Comparison of ENCODE assay signal across 9 cellular contexts in genomic region chr17:16989230-16989952, GRCh38. TPM values are rescaled to one million over a fixed set of nuclear protein-coding genes. Genes with fewer than 3 reads are reported as not detected.
A peak's percentile ranks its signal among the peaks of the same experiment; 100 is the strongest.
DNase-seq lines count a peak whose midpoint lies in the region; ATAC-seq and TF ChIP-seq lines count a peak whose summit lies in the region.
"Had no signal": no experiment of that assay in that cellular context is flagged by ENCODE, and none has a peak within 500 bp of the region (broad histone marks: within the 10 kb centered on the region; RNA-seq: fewer than 3 reads in every experiment).

No MANE protein-coding gene starts in this region.

- H3K79me1 ChIP-seq in trophoblast cell (ENCODE audit: low read length) = no peaks in the 10 kb centered on the region

- H3K18ac ChIP-seq in trophoblast cell (ENCODE audit: low read length) = no peak overlapping the region

- H2AFZ ChIP-seq in trophoblast cell (ENCODE audit: insufficient read depth, low read length, poor library complexity) = no peak overlapping the region

- no peak overlapping the region for H3K9ac ChIP-seq in trophoblast cell (ENCODE audit: low read length)

- peak; percentile 88 for DNase-seq in GM12865 (ENCODE audit: low read depth)
- DNase-seq in HL-60 (ENCODE audit: low read depth in 1 of 2, low spot score in 1 of 2) = peak; percentile 24 to 58
- DNase-seq in effector memory CD4-positive, alpha-beta T cell = no peak
- no peak for DNase-seq in inferior parietal cortex (ENCODE audit: extremely low spot score)
- no peak for DNase-seq in NCI-H524 (lab: John Stamatoyannopoulos, UW)
- DNase-seq in DMS79 treated with DMSO at 0.1 percent for 48 hours (lab: John Stamatoyannopoulos, UW) = no peak
- no peak for DNase-seq in trophoblast cell

- no peak overlapping the region for H4K8ac ChIP-seq in trophoblast cell (ENCODE audit: low read depth, low read length)

- H4K12ac ChIP-seq in trophoblast cell (ENCODE audit: low read depth, low read length) = no peak overlapping the region

- no peak overlapping the region for H2BK12ac ChIP-seq in trophoblast cell (ENCODE audit: low read length)

- H3K79me2 ChIP-seq in trophoblast cell (ENCODE audit: control insufficient read depth, insufficient read depth, low read length, poor library complexity) = peaks cover 1% of the 10 kb centered on the region

- H3K4me3 ChIP-seq in GM12865 (ENCODE audit: low read depth, low read length) = peak overlapping the region; percentile 73
- no peak overlapping the region for H3K4me3 ChIP-seq in HL-60 (replicated peaks; ENCODE audit: insufficient read depth, low read length)
- no peak overlapping the region for H3K4me3 ChIP-seq in effector memory CD4-positive, alpha-beta T cell (ENCODE audit: insufficient read depth, low read depth, low read length, poor library complexity, severe bottlenecking)
- no peak overlapping the region for H3K4me3 ChIP-seq in trophoblast cell (ENCODE audit: low read depth, low read length)

- peak; percentile 29 for ATAC-seq in GM19463 (IDR thresholded peaks at IDR 0.05; ENCODE audit: unreplicated experiment)

- no CpG with 5 or more reads among the region's 12 CpGs for WGBS in trophoblast cell (ENCODE audit: extremely low coverage, insufficient coverage, insufficient read length)

- no peaks in the 10 kb centered on the region for H3K27me3 ChIP-seq in HL-60 (ENCODE audit: insufficient read depth, poor library complexity, severe bottlenecking)
- no peaks in the 10 kb centered on the region for H3K27me3 ChIP-seq in effector memory CD4-positive, alpha-beta T cell (replicated peaks; ENCODE audit: control insufficient read depth, insufficient read depth, low read length, poor library complexity, severe bottlenecking)
- no peaks in the 10 kb centered on the region for H3K27me3 ChIP-seq in trophoblast cell (ENCODE audit: insufficient read depth, low read length)
- H3K27me3 ChIP-seq: neutrophil had no signal

- H3K23ac ChIP-seq in trophoblast cell (ENCODE audit: low read length) = no peak overlapping the region

- no peak overlapping the region for H3K27ac ChIP-seq in HL-60 (replicated peaks)
- H3K27ac ChIP-seq in effector memory CD4-positive, alpha-beta T cell (ENCODE audit: insufficient read depth, low read length, poor library complexity, severe bottlenecking) = peak overlapping the region; percentile 29
- no peak overlapping the region for H3K27ac ChIP-seq in trophoblast cell (ENCODE audit: low read depth, low read length)
- H3K27ac ChIP-seq: neutrophil had no signal

- H3K9me3 ChIP-seq in effector memory CD4-positive, alpha-beta T cell (ENCODE audit: control insufficient read depth, low read length) = no peaks in the 10 kb centered on the region
- H3K9me3 ChIP-seq in trophoblast cell (ENCODE audit: insufficient read depth, low read depth, low read length) = peaks cover 2% of the 10 kb centered on the region
- H3K9me3 ChIP-seq: neutrophil had no signal

- no peak overlapping the region for H3K4me2 ChIP-seq in trophoblast cell (ENCODE audit: low read length)

- no peak overlapping the region for H2BK120ac ChIP-seq in trophoblast cell (ENCODE audit: insufficient read depth, low read length, poor library complexity)

- H3K4ac ChIP-seq in trophoblast cell (ENCODE audit: low read depth, low read length) = no peak overlapping the region

- TF ChIP-seq CTCF in GM12865 (IDR thresholded peaks at IDR 0.05; ENCODE audit: insufficient read depth, low read depth, low read length, missing control alignments) (no peak), HL-60 (IDR thresholded peaks at IDR 0.05; ENCODE audit: insufficient read depth, low read length) (no peak)

- peaks cover 32% of the 10 kb centered on the region for H3K4me1 ChIP-seq in effector memory CD4-positive, alpha-beta T cell (ENCODE audit: control insufficient read depth, insufficient read depth, low read length, poor library complexity, severe bottlenecking)
- H3K4me1 ChIP-seq in trophoblast cell (ENCODE audit: control insufficient read depth in 1 of 2, insufficient read depth in 2 of 2, low read length in 2 of 2) = peaks cover 11 to 30% of the 10 kb centered on the region in 2 experiments

- H3K14ac ChIP-seq in trophoblast cell (ENCODE audit: low read length) = no peak overlapping the region

- H2AK5ac ChIP-seq in trophoblast cell (ENCODE audit: low read length) = no peak overlapping the region

- no peak overlapping the region for H2BK5ac ChIP-seq in trophoblast cell (ENCODE audit: low read depth, low read length, poor library complexity)

- no peak overlapping the region for H4K91ac ChIP-seq in trophoblast cell (ENCODE audit: low read depth, low read length)

- H3K36me3 ChIP-seq in effector memory CD4-positive, alpha-beta T cell (ENCODE audit: control insufficient read depth, insufficient read depth, low read length) = no peaks in the 10 kb centered on the region
- no peaks in the 10 kb centered on the region for H3K36me3 ChIP-seq in trophoblast cell (ENCODE audit: control insufficient read depth in 1 of 2, insufficient read depth in 2 of 2, low read length in 2 of 2)
- H3K36me3 ChIP-seq: neutrophil had no signal

RNA-seq across cellular contexts. Expression of gene TNFRSF13B, which starts 17.5 kb away (rescaled TPM):
- not detected in 2 replicates for polyA plus RNA-seq in trophoblast cell (2013)

RNA-seq across cellular contexts. Expression of gene MPRIP, which starts 52.9 kb away (rescaled TPM):
- polyA plus RNA-seq in trophoblast cell (2013) = 200 and 203 TPM in 2 replicates

Comparison
In these comparisons a context has a peak if more than half of its experiments do, and no peak if none do; other contexts are left out.
1. DNase-seq: peak in GM12865 (single experiment) and HL-60 (2 of 2); none in effector memory CD4-positive, alpha-beta T cell (0 of 3), inferior parietal cortex (single experiment), NCI-H524 (0 of 2), DMS79 treated with DMSO at 0.1 percent for 48 hours (single experiment) and trophoblast cell (0 of 2).